Comparison of ENCODE assay signal across 19 cellular contexts in the genomic region with DNA sequence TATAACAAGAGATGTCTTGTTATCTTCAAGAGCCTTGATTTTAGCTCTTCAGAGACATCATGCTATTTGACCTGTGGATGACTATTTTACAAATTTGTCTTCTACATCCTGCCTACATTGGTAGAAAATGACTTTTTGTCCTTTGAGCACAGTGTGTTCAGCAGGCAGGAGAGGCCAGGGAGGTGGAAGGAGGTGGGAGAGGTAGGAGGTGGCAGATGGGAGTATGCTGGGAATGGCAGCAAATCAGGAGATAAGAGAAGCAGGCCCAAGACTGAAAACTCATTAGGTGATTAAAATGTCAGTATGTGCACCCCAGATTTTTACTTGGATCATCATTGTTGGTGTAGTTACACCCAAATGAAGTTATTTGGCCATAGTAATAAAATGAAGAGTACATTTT. TPM values are rescaled to one million over a fixed set of nuclear protein-coding genes. Genes with fewer than 3 reads are reported as not detected.
DNase-seq lines count a peak whose midpoint lies in the region; ATAC-seq and TF ChIP-seq lines count a peak whose summit lies in the region.
"Had no signal": no experiment of that assay in that cellular context is flagged by ENCODE, and none has a peak within 500 bp of the region (broad histone marks: within the 10 kb centered on the region; RNA-seq: fewer than 3 reads in every experiment).

No MANE protein-coding gene starts in this region.

- H3K27me3 Mint-ChIP-seq in MCF 10A (ENCODE audit: insufficient read depth, unreplicated experiment), result no peaks in the 10 kb centered on the region
- H3K27me3 Mint-ChIP-seq in mesothelial cell of epicardium (ENCODE audit: low read depth), result no peaks in the 10 kb centered on the region
- peaks cover 14 to 46% (median 20%) of the 10 kb centered on the region in 5 donors for H3K27me3 Mint-ChIP-seq in naive thymus-derived CD4-positive, alpha-beta T cell

- no peaks in the 10 kb centered on the region for H3K27me3 ChIP-seq in breast epithelium
- no peaks in the 10 kb centered on the region for H3K27me3 ChIP-seq in naive thymus-derived CD4-positive, alpha-beta T cell (ENCODE audit: control insufficient read depth in 2 of 2, insufficient read depth in 2 of 2, low read length in 2 of 2)
- H3K27me3 ChIP-seq: BLaER1 had no signal

- H3K4me3 Mint-ChIP-seq in MCF 10A (ENCODE audit: unreplicated experiment) (no peak overlapping the region), mesothelial cell of epicardium (no peak overlapping the region)
- H3K4me3 Mint-ChIP-seq in naive thymus-derived CD4-positive, alpha-beta T cell, result no peak overlapping the region
- H3K4me3 Mint-ChIP-seq: H9, IgD-negative memory B cell had no signal

- H3K4me3 ChIP-seq in breast epithelium, result no peak overlapping the region
- H3K4me3 ChIP-seq in naive thymus-derived CD4-positive, alpha-beta T cell (ENCODE audit: low read length), result no peak overlapping the region
- H3K4me3 ChIP-seq: BLaER1 had no signal

- no peaks in the 10 kb centered on the region for H3K9me3 ChIP-seq in breast epithelium
- no peaks in the 10 kb centered on the region for H3K9me3 ChIP-seq in naive thymus-derived CD4-positive, alpha-beta T cell (ENCODE audit: control insufficient read depth in 2 of 3, low read length in 3 of 3)
- H3K9me3 ChIP-seq: BLaER1 had no signal

- H3K9me3 Mint-ChIP-seq in MCF 10A (ENCODE audit: unreplicated experiment) (no peaks in the 10 kb centered on the region), mesothelial cell of epicardium (no peaks in the 10 kb centered on the region)
- no peaks in the 10 kb centered on the region for H3K9me3 Mint-ChIP-seq in naive thymus-derived CD4-positive, alpha-beta T cell
- H3K9me3 Mint-ChIP-seq: H9 had no signal

- H3K27ac ChIP-seq in breast epithelium (no peak overlapping the region), VCaP (peak overlapping the region; percentile 51)
- H3K27ac ChIP-seq in naive thymus-derived CD4-positive, alpha-beta T cell (ENCODE audit: low read depth, low read length), result no peak overlapping the region
- H3K27ac ChIP-seq: 22Rv1 had no signal

- no peaks in the 10 kb centered on the region for H3K36me3 ChIP-seq in breast epithelium
- no peaks in the 10 kb centered on the region for H3K36me3 ChIP-seq in naive thymus-derived CD4-positive, alpha-beta T cell (ENCODE audit: control insufficient read depth in 2 of 3, insufficient read depth in 3 of 3, low read length in 3 of 3)
- H3K36me3 ChIP-seq: BLaER1 had no signal

- H3K4me1 Mint-ChIP-seq in MCF 10A (ENCODE audit: insufficient read depth, unreplicated experiment), result peaks cover 52% of the 10 kb centered on the region
- H3K4me1 Mint-ChIP-seq in mesothelial cell of epicardium, result peaks cover 14% of the 10 kb centered on the region
- peaks cover 0 to 19% (median 0%) of the 10 kb centered on the region in 7 donors for H3K4me1 Mint-ChIP-seq in naive thymus-derived CD4-positive, alpha-beta T cell

- no peak for ATAC-seq in naive thymus-derived CD4-positive, alpha-beta T cell
- ATAC-seq in GM18868 (IDR thresholded peaks at IDR 0.05; ENCODE audit: unreplicated experiment) (no peak), HG02938 (IDR thresholded peaks at IDR 0.05; ENCODE audit: unreplicated experiment) (no peak)
- ATAC-seq: Right ventricle myocardium inferior had no signal

- CTCF ChIA-PET in MCF 10A (lab: Yijun Ruan, JAX), result interaction anchor here (0.6 to 14.7 kb wide), 3 partner anchors 13 to 207 kb away, joined by 3 to 225 read pairs (median 133); no protein-coding TSS in a partner anchor
- CTCF ChIA-PET in naive thymus-derived CD4-positive, alpha-beta T cell (lab: Charles Lee), result no interaction called here

- peak overlapping the region; percentile 87 for H3K27ac Mint-ChIP-seq in MCF 10A (ENCODE audit: low read depth, unreplicated experiment)
- peak overlapping the region; percentile 84 for H3K27ac Mint-ChIP-seq in mesothelial cell of epicardium
- no peak overlapping the region for H3K27ac Mint-ChIP-seq in naive thymus-derived CD4-positive, alpha-beta T cell
- H3K27ac Mint-ChIP-seq: IgD-negative memory B cell had no signal

- BruUV-seq in MCF 10A (replicated peaks; lab: Mats Ljungman, UMichigan), result no TSS peak

- DNase-seq in MCF 10A (ENCODE audit: unreplicated experiment) (no peak), breast epithelium (ENCODE audit: low spot score in 2 of 2) (no peak), mesothelial cell of epicardium (ENCODE audit: low spot score in 2 of 2, unreplicated experiment in 2 of 2) (no peak), GM10266 (ENCODE audit: extremely low spot score) (no peak)
- no peak for DNase-seq in naive thymus-derived CD4-positive, alpha-beta T cell
- DNase-seq: DMS 273 treated with DMSO at 0.1 percent for 48 hours; H9; Kasumi-1; NCI-H1105 treated with DMSO at 0.1 percent for 48 hours; NCI-H187; NCI-H526 treated with DMSO at 0.1 percent for 48 hours; NK-92 treated with Interleukin-12 subunit alpha and Interleukin-12 subunit beta, amount 100 ng/mL, for 24 hours had no signal

- POLR2A ChIA-PET in MCF 10A (lab: Yijun Ruan, JAX), result interaction anchor here (0.7 to 10.5 kb wide), 10 partner anchors 8 to 104 kb away, joined by 3 to 344 read pairs (median 4); no protein-coding TSS in a partner anchor
- POLR2A ChIA-PET in naive thymus-derived CD4-positive, alpha-beta T cell (lab: Charles Lee), result no interaction called here

- H3K4me1 ChIP-seq in breast epithelium, result no peaks in the 10 kb centered on the region
- H3K4me1 ChIP-seq in naive thymus-derived CD4-positive, alpha-beta T cell (ENCODE audit: control insufficient read depth in 2 of 2, insufficient read depth in 2 of 2, low read length in 2 of 2), result no peaks in the 10 kb centered on the region

- TF ChIP-seq POLR2A in breast epithelium (IDR thresholded peaks at IDR 0.05), result no peak

- TF ChIP-seq CTCF in MCF 10A (IDR thresholded peaks at IDR 0.05; ENCODE audit: unreplicated experiment) (no peak), breast epithelium (IDR thresholded peaks at IDR 0.05) (no peak), VCaP (conservative IDR thresholded peaks at IDR 0.05) (no peak), mesothelial cell of epicardium (IDR thresholded peaks at IDR 0.05; ENCODE audit: unreplicated experiment) (no peak), GM10266 (IDR thresholded peaks at IDR 0.05; ENCODE audit: control insufficient read depth, insufficient read depth, low read depth, missing control alignments) (no peak)

- H3K36me3 Mint-ChIP-seq in MCF 10A (ENCODE audit: insufficient read depth, unreplicated experiment), result peaks cover 3% of the 10 kb centered on the region
- peaks cover 4% of the 10 kb centered on the region for H3K36me3 Mint-ChIP-seq in mesothelial cell of epicardium
- no peaks in the 10 kb centered on the region for H3K36me3 Mint-ChIP-seq in naive thymus-derived CD4-positive, alpha-beta T cell

- intact Hi-C loops in MCF 10A (cut with micrococcal nuclease), result no loop called here
- intact Hi-C loops in breast epithelium (cut with DNase I; ENCODE audit: low total_unique reads), result no loop called here
- intact Hi-C loops in naive thymus-derived CD4-positive, alpha-beta T cell (cut with micrococcal nuclease), result no loop called here

RNA-seq across cellular contexts. Expression of a gene that starts 44.1 kb away (rescaled TPM):
- 6.3 and 6.9 TPM in 2 replicates for total RNA-seq in MCF 10A (2022)
- 10 to 100 TPM in 2 of 3 donors, 1 to 10 TPM in 1; 4.2 to 21.2 (median 14.4) TPM for total RNA-seq in breast epithelium
- total RNA-seq in mesothelial cell of epicardium, result 6.2 to 7.5 TPM (median 6.8 TPM) in 3 replicates
- under 1 TPM in 1 of 5 experiments, not detected in 4; 0.89 TPM for total RNA-seq in naive thymus-derived CD4-positive, alpha-beta T cell
- not detected for polyA plus RNA-seq in naive thymus-derived CD4-positive, alpha-beta T cell
- polyA plus RNA-seq: IgD-negative memory B cell had no signal

Comparison
In these comparisons a context has a peak if more than half of its experiments do, and no peak if none do; other contexts are left out.
1. H3K27ac Mint-ChIP-seq: peak in MCF 10A (single experiment) and mesothelial cell of epicardium (single experiment); none in naive thymus-derived CD4-positive, alpha-beta T cell (0 of 9).